ENCODE assay signal across 16 cellular contexts in the genomic region with DNA sequence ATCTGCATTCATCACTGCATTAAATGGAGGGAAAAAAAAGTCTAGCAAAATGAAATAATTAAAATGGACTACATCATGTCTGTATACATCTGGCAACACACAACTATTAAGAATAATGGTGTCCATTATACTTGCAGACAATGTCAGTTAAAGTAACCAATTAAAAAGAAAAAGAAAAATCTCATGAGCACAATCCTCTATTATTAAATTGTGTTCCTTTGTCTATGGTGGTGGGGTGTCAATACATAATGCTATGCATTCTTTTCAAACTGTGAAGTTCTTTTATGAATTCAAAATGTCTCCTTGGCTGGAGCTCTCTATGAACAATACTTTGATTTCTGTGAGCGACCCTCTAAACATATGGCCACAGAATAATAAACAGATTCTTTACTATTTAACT.
DNase-seq lines count a peak whose midpoint lies in the region; ATAC-seq and TF ChIP-seq lines count a peak whose summit lies in the region.
"Had no signal": no experiment of that assay in that cellular context is flagged by ENCODE, and none has a peak within 500 bp of the region (broad histone marks: within the 10 kb centered on the region; RNA-seq: fewer than 3 reads in every experiment).

No MANE protein-coding gene starts in this region.

- ATAC-seq in heart right ventricle, result no peak
- ATAC-seq in Right ventricle myocardium superior (ENCODE audit: poor library complexity), result no peak
- no peak for ATAC-seq in HG03439 (IDR thresholded peaks at IDR 0.05; ENCODE audit: unreplicated experiment)

- H3K36me3 ChIP-seq in heart right ventricle (peaks cover 0 to 73% (median 22%) of the 10 kb centered on the region in 9 donors), mammary epithelial cell (ENCODE audit: insufficient read depth, low read length) (peaks cover 19% of the 10 kb centered on the region), mesenchymal stem cell (ENCODE audit: control insufficient read depth in 1 of 2, insufficient read depth in 2 of 2, low read depth in 1 of 2, low read length in 2 of 2) (peaks cover 23 to 80% of the 10 kb centered on the region in 2 experiments)

- H4K91ac ChIP-seq in mesenchymal stem cell (ENCODE audit: low read length), result no peak overlapping the region

- H3K36me3 Mint-ChIP-seq in immature natural killer cell, result no peaks in the 10 kb centered on the region

- H3K9me3 ChIP-seq in heart right ventricle, result no peaks in the 10 kb centered on the region
- H3K9me3 ChIP-seq in mammary epithelial cell (replicated peaks; ENCODE audit: insufficient read depth, low read length), result no peaks in the 10 kb centered on the region
- no peaks in the 10 kb centered on the region for H3K9me3 ChIP-seq in mesenchymal stem cell (ENCODE audit: control insufficient read depth, low read length)

- in situ Hi-C loops in mammary epithelial cell (cut with MboI; ENCODE audit: low sequenced_read_pairs in 2 of 2), result no loop called here

- H3K27ac Mint-ChIP-seq in immature natural killer cell, result no peak overlapping the region

- no peak overlapping the region for H2BK15ac ChIP-seq in mesenchymal stem cell (ENCODE audit: low read depth, poor library complexity, severe bottlenecking)

- CTCF ChIA-PET in mammary epithelial cell (lab: Charles Lee; ENCODE audit: low non-redundant PET), result no interaction called here

- no peak overlapping the region for H3K18ac ChIP-seq in mesenchymal stem cell (ENCODE audit: low read depth in 1 of 2, low read length in 2 of 2)

- H3K4me1 ChIP-seq in heart right ventricle (peaks cover 11 to 91% (median 59%) of the 10 kb centered on the region in 9 donors), mammary epithelial cell (ENCODE audit: insufficient read depth, low read length) (peaks cover 24% of the 10 kb centered on the region), mesenchymal stem cell (ENCODE audit: control insufficient read depth, insufficient read depth, low read depth, low read length) (peaks cover 14% of the 10 kb centered on the region)

- TF ChIP-seq CTCF in heart right ventricle (IDR thresholded peaks at IDR 0.05) (no peak), mammary epithelial cell (conservative IDR thresholded peaks at IDR 0.05 in 1 of 2, IDR thresholded peaks at IDR 0.05 in 1 of 2; ENCODE audit: extremely low read depth in 1 of 2, insufficient read depth in 1 of 2, low read depth in 1 of 2, low read length in 2 of 2) (no peak)

- H3K27ac ChIP-seq in heart right ventricle (peak overlapping the region in 6 of 10 donors; percentile 6 to 99 (median 86)), mammary epithelial cell (ENCODE audit: insufficient read depth, low read depth, low read length) (peak overlapping the region; percentile 97), mesenchymal stem cell (ENCODE audit: low read length, poor library complexity, severe bottlenecking) (peak overlapping the region; percentile 23)

- peaks cover 1 to 19% (median 5%) of the 10 kb centered on the region in 3 donors for H3K27me3 Mint-ChIP-seq in immature natural killer cell (ENCODE audit: low read depth in 3 of 3)

- no peak overlapping the region for H3K4ac ChIP-seq in mesenchymal stem cell (ENCODE audit: low read depth in 1 of 2, low read length in 2 of 2)

- H3K14ac ChIP-seq in mesenchymal stem cell (ENCODE audit: low read length in 2 of 2), result no peak overlapping the region

- intact Hi-C loops in heart right ventricle (cut with DNase I) (loop anchor here in 3 of 10 donors (5.0 to 10.0 kb wide), 3 partner anchors 56 to 76 kb away; a partner anchor contains a TSS), Right ventricle myocardium superior (cut with DNase I) (loop anchor here (5.0 kb wide), 1 partner anchor 61 kb away; a partner anchor contains a TSS), mammary epithelial cell (cut with micrococcal nuclease) (no loop called here)

- no peak overlapping the region for H3K23ac ChIP-seq in mesenchymal stem cell (ENCODE audit: low read length in 2 of 2)

- DNase-seq in heart right ventricle, result no peak
- DNase-seq in Right ventricle myocardium superior, result no peak
- DNase-seq in mammary epithelial cell, result no peak
- DNase-seq in mesenchymal stem cell, result no peak
- peak; percentile 47 for DNase-seq in superior temporal gyrus (ENCODE audit: extremely low spot score)
- DNase-seq in immature natural killer cell, result no peak
- DNase-seq in epidermal melanocyte (ENCODE audit: insufficient read length, low spot score), result no peak
- DNase-seq: 8988T, C1 segment of cervical spinal cord, DMS 273 treated with DMSO at 0.1 percent for 48 hours, H7, Karpas-422, NCI-H187 treated with DMSO at 0.1 percent for 48 hours, NCI-H2171 treated with DMSO at 0.1 percent for 48 hours, NCI-H510A had no signal

- no peak overlapping the region for H2BK5ac ChIP-seq in mesenchymal stem cell (ENCODE audit: low read depth, low read length, poor library complexity, severe bottlenecking)

- peaks cover 2% of the 10 kb centered on the region for H3K79me1 ChIP-seq in mesenchymal stem cell (replicated peaks; ENCODE audit: low read length, poor library complexity, severe bottlenecking)

- H2BK120ac ChIP-seq in mesenchymal stem cell (ENCODE audit: low read depth, low read length), result no peak overlapping the region

- H3K9me3 Mint-ChIP-seq in immature natural killer cell, result no peaks in the 10 kb centered on the region

- 86 to 93% methylated on average over 1 of the region's 1 CpG for WGBS in heart right ventricle, 2 donors
- WGBS in mammary epithelial cell (ENCODE audit: low coverage, missing lambda C conversion rate), result 100% methylated on average over 1 of the region's 1 CpG
- WGBS in mesenchymal stem cell, result 62% methylated on average over 1 of the region's 1 CpG

- H3K27me3 ChIP-seq in heart right ventricle, result no peaks in the 10 kb centered on the region
- H3K27me3 ChIP-seq in mammary epithelial cell (ENCODE audit: insufficient read depth, low read length), result no peaks in the 10 kb centered on the region
- H3K27me3 ChIP-seq in mesenchymal stem cell (ENCODE audit: control insufficient read depth in 1 of 2, insufficient read depth in 1 of 2, low read length in 2 of 2), result no peaks in the 10 kb centered on the region

- no peak overlapping the region for H3K4me3 ChIP-seq in heart right ventricle
- H3K4me3 ChIP-seq in mammary epithelial cell (replicated peaks in 1 of 3; ENCODE audit: insufficient read depth in 1 of 3, low read depth in 2 of 3, low read length in 3 of 3), result no peak overlapping the region
- no peak overlapping the region for H3K4me3 ChIP-seq in mesenchymal stem cell (ENCODE audit: insufficient read depth in 1 of 2, low read depth in 1 of 2, low read length in 2 of 2)

- H3K79me2 ChIP-seq in mammary epithelial cell (ENCODE audit: insufficient read depth, low read length), result peaks cover 82% of the 10 kb centered on the region

- no peak overlapping the region for H3K4me3 Mint-ChIP-seq in immature natural killer cell

- H2AFZ ChIP-seq in mammary epithelial cell (ENCODE audit: low read depth, low read length) (no peak overlapping the region), mesenchymal stem cell (ENCODE audit: low read depth, low read length) (no peak overlapping the region)

- BruUV-seq in mammary epithelial cell (replicated peaks; lab: Mats Ljungman, UMichigan), result no TSS peak

- peaks cover 14 to 19% of the 10 kb centered on the region in 2 donors for H3K4me1 Mint-ChIP-seq in immature natural killer cell

- no peak overlapping the region for H3K9ac ChIP-seq in mammary epithelial cell (ENCODE audit: insufficient read depth, low read length)
- peak overlapping the region; percentile 80 for H3K9ac ChIP-seq in mesenchymal stem cell (ENCODE audit: low read length)

- H4K20me1 ChIP-seq in mammary epithelial cell (ENCODE audit: insufficient read depth, low read length), result no peaks in the 10 kb centered on the region

- H2BK12ac ChIP-seq in mesenchymal stem cell (ENCODE audit: low read length in 2 of 2), result no peak overlapping the region

- no peak overlapping the region for H2AK5ac ChIP-seq in mesenchymal stem cell (ENCODE audit: low read length, severe bottlenecking)

- H4K8ac ChIP-seq in mesenchymal stem cell (ENCODE audit: low read length), result no peak overlapping the region

- dilution Hi-C loops in mammary epithelial cell (cut with HindIII; ENCODE audit: low sequenced_read_pairs), result no loop called here

- H3K4me2 ChIP-seq in mammary epithelial cell (ENCODE audit: insufficient read depth, low read depth, low read length) (no peak overlapping the region), mesenchymal stem cell (ENCODE audit: low read length, poor library complexity, severe bottlenecking) (no peak overlapping the region)

Comparison
In these comparisons a context has a peak if more than half of its experiments do, and no peak if none do; other contexts are left out.
1. H3K27ac ChIP-seq: peak in every context shown above with its lines; median percentile 97 in mammary epithelial cell; 86 in heart right ventricle; 23 in mesenchymal stem cell.